ENCODE assay signal across 24 cellular contexts in genomic region chr15:93209690-93210425, GRCh38.
DNase-seq lines count a peak whose midpoint lies in the region; ATAC-seq, FAIRE-seq and TF ChIP-seq lines count a peak whose summit lies in the region.
"Had no signal": no experiment of that assay in that cellular context is flagged by ENCODE, and none has a peak within 500 bp of the region (broad histone marks: within the 10 kb centered on the region; RNA-seq: fewer than 3 reads in every experiment).

No MANE protein-coding gene starts in this region.

- TF ChIP-seq CTCF in RWPE2 (IDR thresholded peaks at IDR 0.05; ENCODE audit: poor library complexity, severe bottlenecking), result no peak
- no peak for TF ChIP-seq CTCF in H1 (IDR thresholded peaks at IDR 0.05; ENCODE audit: control extremely low read depth in 1 of 3, insufficient read depth in 1 of 3, low read depth in 1 of 3, low read length in 3 of 3)
- TF ChIP-seq CTCF in fibroblast of mammary gland (conservative IDR thresholded peaks at IDR 0.05; ENCODE audit: control insufficient read depth, insufficient read depth, low read depth, low read length), result no peak

- H3K4ac ChIP-seq in H1 (replicated peaks; ENCODE audit: insufficient read length, low read depth, low read length), result no peak overlapping the region

- H3K4me1 ChIP-seq in RWPE2 (ENCODE audit: insufficient read depth, poor library complexity, severe bottlenecking) (peaks cover 21% of the 10 kb centered on the region), H1 (replicated peaks in 1 of 4; ENCODE audit: control insufficient read depth in 3 of 4, insufficient read depth in 4 of 4, low read length in 3 of 4) (peaks cover 0 to 4% (median 0%) of the 10 kb centered on the region in 4 experiments; a peak in 2 of 7 replicates), HAP-1 (no peaks in the 10 kb centered on the region)

- no peaks in the 10 kb centered on the region for H4K20me1 ChIP-seq in H1 (replicated peaks in 1 of 2; ENCODE audit: control insufficient read depth in 1 of 2, insufficient read depth in 2 of 2, low read length in 2 of 2)

- CTCF ChIA-PET in H1 (lab: Charles Lee; ENCODE audit: partially characterized antibody), result interaction anchor here (0.7 to 1.1 kb wide), 4 partner anchors 9 to 764 kb away, joined by 3 read pairs; no protein-coding TSS in a partner anchor

- H3K36me3 ChIP-seq in RWPE2 (ENCODE audit: low read depth) (no peaks in the 10 kb centered on the region), H1 (ENCODE audit: control insufficient read depth in 2 of 4, insufficient read depth in 4 of 4, low read length in 3 of 4) (no peaks in the 10 kb centered on the region), HAP-1 (replicated peaks) (no peaks in the 10 kb centered on the region)

- no peaks in the 10 kb centered on the region for H3K79me1 ChIP-seq in H1 (ENCODE audit: low read depth, low read length)

- H3K9me3 ChIP-seq in RWPE2 (ENCODE audit: severe bottlenecking), result no peaks in the 10 kb centered on the region
- H3K9me3 ChIP-seq in H1 (ENCODE audit: insufficient read depth in 2 of 2, low read depth in 1 of 2, low read length in 1 of 2), result no peaks in the 10 kb centered on the region; a peak in 1 of 4 replicates
- no peaks in the 10 kb centered on the region for H3K9me3 ChIP-seq in HAP-1

- no peak overlapping the region for H2BK15ac ChIP-seq in H1 (ENCODE audit: low read length)

- no peak overlapping the region for H3K14ac ChIP-seq in H1 (ENCODE audit: insufficient read length)

- H4K5ac ChIP-seq in H1 (ENCODE audit: insufficient read length, low read depth, low read length), result no peak overlapping the region

- TF ChIP-seq POLR2A in H1 (IDR thresholded peaks at IDR 0.05; ENCODE audit: control extremely low read depth in 1 of 2, low read depth in 2 of 2, low read length in 2 of 2), result no peak

- H3K79me2 ChIP-seq in H1 (ENCODE audit: control insufficient read depth in 1 of 2, insufficient read depth in 2 of 2, low read length in 2 of 2), result no peaks in the 10 kb centered on the region

- no peak overlapping the region for H2BK5ac ChIP-seq in H1 (ENCODE audit: low read depth, low read length)

- H2AK5ac ChIP-seq in H1 (ENCODE audit: low read depth, low read length), result no peak overlapping the region

- H3K9ac ChIP-seq in H1 (replicated peaks in 1 of 4; ENCODE audit: extremely low read depth in 1 of 4, low read depth in 3 of 4, low read length in 3 of 4), result no peak overlapping the region

- H3K4me3 ChIP-seq in RWPE2 (ENCODE audit: severe bottlenecking) (no peak overlapping the region), H1 (ENCODE audit: extremely low read depth in 1 of 4, insufficient read depth in 2 of 4, low read depth in 3 of 4, low read length in 4 of 4) (no peak overlapping the region), fibroblast of mammary gland (ENCODE audit: control insufficient read depth, low read depth, low read length) (no peak overlapping the region), HAP-1 (no peak overlapping the region)

- no peak overlapping the region for H2BK20ac ChIP-seq in H1 (ENCODE audit: low read length)

- no peak for TF ChIP-seq RAD21 in H1 (IDR thresholded peaks at IDR 0.05 in 1 of 2, conservative IDR thresholded peaks at IDR 0.05 in 1 of 2; ENCODE audit: low read depth in 2 of 2, low read length in 2 of 2)

- DNase-seq in RWPE2 (ENCODE audit: low spot score) (no peak), H1 (ENCODE audit: low read depth in 1 of 2, low spot score in 2 of 2) (peak in 1 of 2 experiments; percentile 31), fibroblast of mammary gland (ENCODE audit: low read depth) (peak; percentile 53), sciatic nerve (ENCODE audit: low spot score) (no peak), HAP-1 (ENCODE audit: low spot score in 2 of 2) (no peak)
- DNase-seq in activated T-cell treated with anti-CD3 and anti-CD28 coated beads, Interleukin-2, amount 50 U/mL, for 1 hour, result no peak
- DNase-seq: C1 segment of cervical spinal cord; CD4-positive, alpha-beta memory T cell; COR-L47; DMS53; GOT3; NCI-H1105; NCI-H146; NCI-H2029; NCI-H446; NCI-H526; NCI-H82; RPMI8226; SHP77 treated with DMSO at 0.1 percent for 48 hours had no signal

- no peak overlapping the region for H4K8ac ChIP-seq in H1 (ENCODE audit: extremely low read depth, insufficient read depth, low read length)

- no peak overlapping the region for H2BK120ac ChIP-seq in H1 (replicated peaks; ENCODE audit: low read depth, low read length)

- no peaks in the 10 kb centered on the region for H3K27me3 ChIP-seq in RWPE2 (ENCODE audit: insufficient read depth, poor library complexity, severe bottlenecking)
- H3K27me3 ChIP-seq in H1 (replicated peaks in 1 of 4; ENCODE audit: control insufficient read depth in 3 of 4, extremely low read depth in 1 of 4, insufficient read depth in 3 of 4, low read length in 3 of 4), result no peaks in the 10 kb centered on the region; a peak in 1 of 7 replicates
- no peaks in the 10 kb centered on the region for H3K27me3 ChIP-seq in HAP-1 (ENCODE audit: low read depth)

- no peak overlapping the region for H3K18ac ChIP-seq in H1 (ENCODE audit: extremely low read depth, low read length)

- no peak overlapping the region for H3K4me2 ChIP-seq in H1 (ENCODE audit: insufficient read depth in 1 of 2, low read depth in 2 of 2, low read length in 2 of 2)

- no peak for TF ChIP-seq EP300 in H1 (IDR thresholded peaks at IDR 0.05; ENCODE audit: borderline replicate concordance in 1 of 2, low read depth in 2 of 2, low read length in 2 of 2)

- H2AFZ ChIP-seq in H1 (ENCODE audit: low read length), result no peak overlapping the region

- H4K91ac ChIP-seq in H1 (replicated peaks; ENCODE audit: insufficient read length, low read length), result no peak overlapping the region

- no peak overlapping the region for H2BK12ac ChIP-seq in H1 (ENCODE audit: low read depth, low read length)

- no peak overlapping the region for H3K23ac ChIP-seq in H1 (ENCODE audit: insufficient read length)

- intact Hi-C loops in sciatic nerve (cut with DNase I), result no loop called here

- POLR2A ChIA-PET in H1 (lab: Charles Lee; ENCODE audit: partially characterized antibody), result no interaction called here

- no peak overlapping the region for H3K56ac ChIP-seq in H1 (replicated peaks; ENCODE audit: insufficient read length, low read depth, low read length)

- in situ Hi-C loops in HAP-1 (cut with MboI; ENCODE audit: low sequenced_read_pairs), result no loop called here

- WGBS in H1 (ENCODE audit: extremely low coverage in 1 of 2, insufficient coverage in 1 of 2, insufficient read length in 1 of 2, insufficient replicate concordance in 2 of 2, low coverage in 1 of 2, low lambda C conversion rate in 2 of 2, missing lambda C conversion rate in 1 of 2), 2 experiments, result 84% methylated on average over 11 of the region's 11 CpGs; no CpG with 5 or more reads in 1 of the 2 experiments

- peak; percentile 68 for ATAC-seq in RWPE2 (ENCODE audit: low read depth)
- peak; percentile 37 for ATAC-seq in sciatic nerve
- no peak for ATAC-seq in HG02884 (IDR thresholded peaks at IDR 0.05; ENCODE audit: unreplicated experiment)
- no peak for ATAC-seq in GM18870 (IDR thresholded peaks at IDR 0.05; ENCODE audit: unreplicated experiment)
- ATAC-seq: HCT116 had no signal

- FAIRE-seq in H1 (lab: Jason Lieb, UNC), result peak; percentile 48
- FAIRE-seq: G401.6 had no signal

- H3K27ac ChIP-seq in RWPE2 (ENCODE audit: poor library complexity, severe bottlenecking) (peak overlapping the region; percentile 21), H1 (ENCODE audit: low read depth, low read length) (no peak overlapping the region)
- H3K27ac ChIP-seq: HL-60 had no signal

- no peaks in the 10 kb centered on the region for H3K23me2 ChIP-seq in H1 (ENCODE audit: low read depth, low read length)

TF ChIP-seq in H1, 55 proteins besides CTCF, POLR2A, EP300 and RAD21:
- TF ChIP-seq TAF1 (IDR thresholded peaks at IDR 0.05; ENCODE audit: low read depth, low read length), result no peak
- TF ChIP-seq CBX5 (IDR thresholded peaks at IDR 0.05; ENCODE audit: low read depth, low read length), result no peak

Comparison
In these comparisons a context has a peak if more than half of its experiments do, and no peak if none do; other contexts are left out.
1. ATAC-seq: peak in RWPE2 (single experiment) and sciatic nerve (single experiment); none in HG02884 (single experiment) and GM18870 (single experiment).